In genomic region chr6:34526992-34527728, GRCh38 we compare ENCODE assay signal across 1 cellular context.
TF ChIP-seq lines count a peak whose summit lies in the region.

No MANE protein-coding gene starts in this region.

TF ChIP-seq in HepG2, 621 proteins besides CTCF, POLR2A, EP300 and RAD21 (continued from another document and continues in another):
- TF ChIP-seq ZBED4 (CRISPR knock-in tag; IDR thresholded peaks at IDR 0.05; ENCODE audit: borderline replicate concordance) (no peak), ZNF318 (CRISPR knock-in tag; IDR thresholded peaks at IDR 0.05) (no peak), PCBP1 (IDR thresholded peaks at IDR 0.05; ENCODE audit: borderline replicate concordance, low read depth, low read length) (0 out of 2 replicates have a peak, but pooled peaks have one; percentile 47), ZSCAN12 (CRISPR knock-in tag; IDR thresholded peaks at IDR 0.05) (no peak), TRAFD1 (CRISPR knock-in tag; IDR thresholded peaks at IDR 0.05; ENCODE audit: borderline replicate concordance) (no peak), ZNF652 (CRISPR knock-in tag; IDR thresholded peaks at IDR 0.05; ENCODE audit: borderline replicate concordance, low read depth) (no peak), ZNF296 (CRISPR knock-in tag; conservative IDR thresholded peaks at IDR 0.05) (no peak), ZNF615 (CRISPR knock-in tag; IDR thresholded peaks at IDR 0.05; ENCODE audit: borderline replicate concordance) (no peak), NFRKB (IDR thresholded peaks at IDR 0.05) (no peak), ZNF580 (CRISPR knock-in tag; IDR thresholded peaks at IDR 0.05; ENCODE audit: borderline replicate concordance, low read depth) (peak; percentile 55; the same call in 1 of the 2 replicates), TBP (CRISPR knock-in tag; IDR thresholded peaks at IDR 0.05) (no peak), IKZF1 (IDR thresholded peaks at IDR 0.05) (no peak), ZBTB46 (CRISPR knock-in tag; IDR thresholded peaks at IDR 0.05; ENCODE audit: borderline replicate concordance) (no peak), ZBTB20 (CRISPR knock-in tag; IDR thresholded peaks at IDR 0.05; ENCODE audit: borderline replicate concordance, low read depth) (no peak), TFDP2 (CRISPR knock-in tag; IDR thresholded peaks at IDR 0.05) (peak; percentile 78), ZXDC (CRISPR knock-in tag; IDR thresholded peaks at IDR 0.05) (no peak), PAWR (CRISPR knock-in tag; IDR thresholded peaks at IDR 0.05; ENCODE audit: borderline replicate concordance) (no peak), THYN1 (CRISPR knock-in tag; IDR thresholded peaks at IDR 0.05; ENCODE audit: borderline replicate concordance, low read depth) (no peak), CHD4 (IDR thresholded peaks at IDR 0.05; ENCODE audit: borderline replicate concordance, low read length) (0 out of 2 replicates have a peak, but pooled peaks have one; percentile 38), RNF219 (CRISPR knock-in tag; IDR thresholded peaks at IDR 0.05) (no peak), ZKSCAN5 (CRISPR knock-in tag; IDR thresholded peaks at IDR 0.05) (0 out of 2 replicates have a peak, but pooled peaks have one; percentile 30), ZNF574 (CRISPR knock-in tag; IDR thresholded peaks at IDR 0.05) (peak; percentile 81), E2F5 (CRISPR knock-in tag; conservative IDR thresholded peaks at IDR 0.05) (peak; percentile 39; the same call in 1 of the 2 replicates)
